ENCODE assay signal across 9 cellular contexts in genomic region chr11:8070417-8071101, GRCh38. TPM values are rescaled to one million over a fixed set of nuclear protein-coding genes. Genes with fewer than 3 reads are reported as not detected.
DNase-seq lines count a peak whose midpoint lies in the region; ATAC-seq and TF ChIP-seq lines count a peak whose summit lies in the region.
"Had no signal": no experiment of that assay in that cellular context is flagged by ENCODE, and none has a peak within 500 bp of the region (broad histone marks: within the 10 kb centered on the region; RNA-seq: fewer than 3 reads in every experiment).

No MANE protein-coding gene starts in this region.

- peak; percentile 59; the same call in 1 of the 2 replicates for TF ChIP-seq CTCF in HFFc6 (IDR thresholded peaks at IDR 0.05)
- no peak for TF ChIP-seq CTCF in CD14-positive monocyte (IDR thresholded peaks at IDR 0.05)

- H3K9me3 Mint-ChIP-seq in HFFc6 (no peaks in the 10 kb centered on the region), CD14-positive monocyte (peaks cover 0 to 3% (median 0%) of the 10 kb centered on the region in 7 donors)

- H3K4me1 Mint-ChIP-seq in HFFc6 (ENCODE audit: low read depth): peaks cover 29% of the 10 kb centered on the region
- no peaks in the 10 kb centered on the region for H3K4me1 Mint-ChIP-seq in CD14-positive monocyte

- peak; percentile 56 for ATAC-seq in Right ventricle myocardium superior (ENCODE audit: poor library complexity)

- in situ Hi-C loops in SK-MEL-5 (cut with HindIII; ENCODE audit: low pct_unique_long_range_greater_than_20kb, low sequenced_read_pairs): no loop called here

- H3K4me3 Mint-ChIP-seq in HFFc6 (no peak overlapping the region), CD14-positive monocyte (no peak overlapping the region)

- H3K27me3 Mint-ChIP-seq in HFFc6 (ENCODE audit: insufficient read depth): peaks cover 20% of the 10 kb centered on the region
- peaks cover 12 to 18% (median 16%) of the 10 kb centered on the region in 3 donors for H3K27me3 Mint-ChIP-seq in CD14-positive monocyte (ENCODE audit: low read depth in 3 of 3)

- intact Hi-C loops in Right ventricle myocardium superior (cut with DNase I) (loop anchor here (5.0 kb wide), 1 partner anchor 38 kb away; no protein-coding TSS in a partner anchor), CD14-positive monocyte (cut with micrococcal nuclease) (no loop called here)

- H3K27ac Mint-ChIP-seq in HFFc6: no peak overlapping the region
- no peak overlapping the region for H3K27ac Mint-ChIP-seq in CD14-positive monocyte

- peak; percentile 64 for DNase-seq in ELR (ENCODE audit: low read depth)
- DNase-seq in HFFc6: peak; percentile 36
- DNase-seq in SK-MEL-5 (ENCODE audit: low read depth, low spot score): peak; percentile 69
- no peak for DNase-seq in Right ventricle myocardium superior
- no peak for DNase-seq in CD14-positive monocyte (ENCODE audit: low spot score)
- DNase-seq in occipital lobe (lab: John Stamatoyannopoulos, UW): no peak
- no peak for DNase-seq in effector CD4-positive, alpha-beta T cell
- DNase-seq in NCI-H2196 treated with DMSO at 0.1 percent for 48 hours (lab: John Stamatoyannopoulos, UW; ENCODE audit: unreplicated experiment): no peak
- DNase-seq: left cardiac atrium had no signal

- no peaks in the 10 kb centered on the region for H3K36me3 Mint-ChIP-seq in HFFc6 (ENCODE audit: low read depth)
- H3K36me3 Mint-ChIP-seq in CD14-positive monocyte: no peaks in the 10 kb centered on the region

RNA-seq across cellular contexts. Expression of gene TUB, which starts 10.5 kb away (rescaled TPM):
- 10 to 100 TPM in 1 of 6 experiments, 1 to 10 TPM in 5; 1.7 to 10.1 (median 1.8) TPM for total RNA-seq in HFFc6 (2021; fragmentation: NEBNext Ultra II Directional; extraction: Animal tissue kit (Norgen Biotek cat#: 25700))
- total RNA-seq in SK-MEL-5 (2014; rRNA removed; shearing (Covaris generic)): 10.0 and 10.4 TPM in 2 replicates
- polyA plus RNA-seq in SK-MEL-5 (2015; cell fraction: cytosol; rRNA removed): 9.8 and 14.9 TPM in 2 replicates
- 56.4 and 60.0 TPM in 2 replicates for polyA plus RNA-seq in SK-MEL-5 (2015; cell fraction: nucleus; rRNA removed)
- total RNA-seq in Right ventricle myocardium superior (20.5 TPM), occipital lobe (88.3 TPM)
- not detected for polyA plus RNA-seq in CD14-positive monocyte

Comparison
In these comparisons a context has a peak if more than half of its experiments do, and no peak if none do; other contexts are left out.
1. DNase-seq: peak in ELR (single experiment), HFFc6 (single experiment) and SK-MEL-5 (single experiment); none in Right ventricle myocardium superior (single experiment), CD14-positive monocyte (single experiment), occipital lobe (single experiment), effector CD4-positive, alpha-beta T cell (single experiment) and NCI-H2196 treated with DMSO at 0.1 percent for 48 hours (single experiment).